8 cellular contexts compared by ENCODE assay signal in genomic region chr2:230713331-230714121, GRCh38. TPM values are rescaled to one million over a fixed set of nuclear protein-coding genes. Genes with fewer than 3 reads are reported as not detected.
DNase-seq lines count a peak whose midpoint lies in the region; ATAC-seq and TF ChIP-seq lines count a peak whose summit lies in the region.

No MANE protein-coding gene starts in this region.

- peaks cover 30% of the 10 kb centered on the region for H3K4me1 Mint-ChIP-seq in activated T-helper 17 cell treated with anti-CD3 and anti-CD28 coated beads, Interleukin-2, amount 50 U/mL, for 72 hours

- TF ChIP-seq CTCF in OCI-LY7 (conservative IDR thresholded peaks at IDR 0.05; ENCODE audit: low read length) (no peak), fibroblast of villous mesenchyme (IDR thresholded peaks at IDR 0.05; ENCODE audit: insufficient read depth, low read depth, low read length) (no peak), neural cell (IDR thresholded peaks at IDR 0.05; ENCODE audit: poor library complexity, severe bottlenecking) (no peak), tibial nerve (IDR thresholded peaks at IDR 0.05) (no peak)

- peaks cover 51% of the 10 kb centered on the region for H3K36me3 Mint-ChIP-seq in activated T-helper 17 cell treated with anti-CD3 and anti-CD28 coated beads, Interleukin-2, amount 50 U/mL, for 72 hours (ENCODE audit: low read depth)

- H3K79me2 ChIP-seq in OCI-LY7 (ENCODE audit: insufficient read depth, low read depth, low read length) (peaks cover 55% of the 10 kb centered on the region), neural cell (replicated peaks; ENCODE audit: insufficient read depth, low read length) (peaks cover 48% of the 10 kb centered on the region)

- WGBS in tibial nerve, 2 donors = 0% methylated on average over 36 to 38 of the region's 62 CpGs

- H2AFZ ChIP-seq in OCI-LY7 (ENCODE audit: low read length) = no peak overlapping the region
- no peak overlapping the region for H2AFZ ChIP-seq in neural cell (ENCODE audit: low read depth, low read length)

- peak overlapping the region; percentile 98 for H3K27ac Mint-ChIP-seq in activated T-helper 17 cell treated with anti-CD3 and anti-CD28 coated beads, Interleukin-2, amount 50 U/mL, for 72 hours

- no peaks in the 10 kb centered on the region for H3K9me3 ChIP-seq in OCI-LY7 (ENCODE audit: low read length)
- H3K9me3 ChIP-seq in neural cell (ENCODE audit: low read length) = no peaks in the 10 kb centered on the region
- H3K9me3 ChIP-seq in tibial nerve = no peaks in the 10 kb centered on the region

- no peaks in the 10 kb centered on the region for H3K27me3 ChIP-seq in neural cell (ENCODE audit: insufficient read depth, low read depth, low read length)
- no peaks in the 10 kb centered on the region for H3K27me3 ChIP-seq in tibial nerve

- no peaks in the 10 kb centered on the region for H3K9me2 ChIP-seq in OCI-LY7 (ENCODE audit: insufficient read depth, low read length)
- no peaks in the 10 kb centered on the region for H3K9me2 ChIP-seq in neural cell (ENCODE audit: insufficient read depth, low read length)

- CTCF ChIA-PET in OCI-LY7 (lab: Charles Lee; ENCODE audit: unreplicated experiment) = interaction anchor here (0.8 to 1.4 kb wide), 3 partner anchors 9 to 84 kb away, joined by 3 to 7 read pairs (median 5); no protein-coding TSS in a partner anchor

- peak overlapping the region; percentile 89 for H3K4me3 ChIP-seq in OCI-LY7 (ENCODE audit: low read depth, low read length, poor library complexity, severe bottlenecking)
- peak overlapping the region; percentile 82 for H3K4me3 ChIP-seq in fibroblast of villous mesenchyme (ENCODE audit: low read depth, low read length)
- H3K4me3 ChIP-seq in neural cell (ENCODE audit: low read length) = peak overlapping the region; percentile 75
- H3K4me3 ChIP-seq in tibial nerve = peak overlapping the region; percentile 44 to 98 (median 91)

- H3K4me1 ChIP-seq in OCI-LY7 (ENCODE audit: insufficient read depth, low read length, poor library complexity, severe bottlenecking) (peaks cover 52% of the 10 kb centered on the region), tibial nerve (peaks cover 0 to 56% (median 25%) of the 10 kb centered on the region in 4 donors)

- H4K20me1 ChIP-seq in OCI-LY7 (ENCODE audit: insufficient read depth, low read length) (peaks cover 27% of the 10 kb centered on the region; the same call in 1 of the 2 replicates), neural cell (ENCODE audit: insufficient read depth) (no peaks in the 10 kb centered on the region)

- peak overlapping the region; percentile 60 for H3K27ac ChIP-seq in OCI-LY7 (ENCODE audit: low read depth, low read length, poor library complexity, severe bottlenecking)
- H3K27ac ChIP-seq in neural cell (ENCODE audit: low read length) = peak overlapping the region; percentile 80
- H3K27ac ChIP-seq in tibial nerve = peak overlapping the region; percentile 66 to 97 (median 94)

- H3K9me3 Mint-ChIP-seq in activated T-helper 17 cell treated with anti-CD3 and anti-CD28 coated beads, Interleukin-2, amount 50 U/mL, for 72 hours = no peaks in the 10 kb centered on the region

- H3K4me2 ChIP-seq in OCI-LY7 (ENCODE audit: low read length) (peak overlapping the region; percentile 82), neural cell (ENCODE audit: low read length) (peak overlapping the region; percentile 94)

- H3K27me3 Mint-ChIP-seq in activated T-helper 17 cell treated with anti-CD3 and anti-CD28 coated beads, Interleukin-2, amount 50 U/mL, for 72 hours = no peaks in the 10 kb centered on the region

- H3K36me3 ChIP-seq in OCI-LY7 (ENCODE audit: insufficient read depth, low read length) (peaks cover 10% of the 10 kb centered on the region), neural cell (ENCODE audit: insufficient read depth, low read length) (peaks cover 6% of the 10 kb centered on the region), tibial nerve (no peaks in the 10 kb centered on the region)

- peak; percentile 9 for ATAC-seq in GM18505 (IDR thresholded peaks at IDR 0.05; ENCODE audit: unreplicated experiment)
- peak; percentile 12 for ATAC-seq in HG02870 (IDR thresholded peaks at IDR 0.05; ENCODE audit: unreplicated experiment)
- ATAC-seq in activated T-helper 17 cell treated with anti-CD3 and anti-CD28 coated beads, Interleukin-2, amount 50 U/mL, for 72 hours (replicated peaks) = peak; percentile 33
- ATAC-seq in GM18858 (IDR thresholded peaks at IDR 0.05; ENCODE audit: unreplicated experiment) = no peak

- DNase-seq in OCI-LY7 (ENCODE audit: low spot score) (peak; percentile 51), fibroblast of villous mesenchyme (ENCODE audit: low read depth) (no peak), tibial nerve (ENCODE audit: low spot score in 2 of 2) (no peak)

- POLR2A ChIA-PET in OCI-LY7 (lab: Charles Lee) = interaction anchor here (0.6 to 2.4 kb wide), 16 partner anchors 9 to 1650 kb away, joined by 3 to 12 read pairs (median 4); partner anchors contain the start of genes FBXO36 and TRIP12

- TF ChIP-seq POLR2A in GM18505 (IDR thresholded peaks at IDR 0.05; ENCODE audit: borderline replicate concordance, extremely low read depth, insufficient read depth, insufficient read length) (peak; percentile 33), tibial nerve (IDR thresholded peaks at IDR 0.05) (no peak)

- TF ChIP-seq RAD21 in neural cell (conservative IDR thresholded peaks at IDR 0.05) = no peak

- no peaks in the 10 kb centered on the region for H3F3A ChIP-seq in neural cell (ENCODE audit: insufficient read depth, low read length, poor library complexity, severe bottlenecking)

- TF ChIP-seq EP300 in neural cell (conservative IDR thresholded peaks at IDR 0.05; ENCODE audit: poor library complexity, severe bottlenecking) (no peak), tibial nerve (IDR thresholded peaks at IDR 0.05) (no peak)

- intact Hi-C loops in OCI-LY7 (cut with micrococcal nuclease; ENCODE audit: unreplicated experiment) = loop anchor here (2.0 to 5.0 kb wide), 4 partner anchors 45 to 511 kb away; no protein-coding TSS in a partner anchor

- peak overlapping the region; percentile 99 for H3K4me3 Mint-ChIP-seq in activated T-helper 17 cell treated with anti-CD3 and anti-CD28 coated beads, Interleukin-2, amount 50 U/mL, for 72 hours

- peak overlapping the region; percentile 84 for H3K9ac ChIP-seq in neural cell (ENCODE audit: low read length)

- BruUV-seq in OCI-LY7 (replicated peaks; lab: Mats Ljungman, UMichigan) = no TSS peak

TF ChIP-seq in neural cell, 6 proteins besides CTCF, POLR2A, EP300 and RAD21:
- no peak for TF ChIP-seq POLR2AphosphoS5 (IDR thresholded peaks at IDR 0.05)
- TF ChIP-seq TAF1 (IDR thresholded peaks at IDR 0.05; ENCODE audit: low read depth) = peak; percentile 33
- TF ChIP-seq EZH2 (IDR thresholded peaks at IDR 0.05; ENCODE audit: borderline replicate concordance, insufficient read depth, low read length, poor library complexity, severe bottlenecking) = no peak
- TF ChIP-seq REST (IDR thresholded peaks at IDR 0.05; ENCODE audit: borderline replicate concordance) = peak; percentile 14

RNA-seq across cellular contexts. Expression of gene CAB39, which starts 0.9 kb away (rescaled TPM):
- total RNA-seq in OCI-LY7 (2014; rRNA removed; shearing (Covaris generic)) = 31.5 and 39.3 TPM in 2 replicates
- total RNA-seq in OCI-LY7 (2022) = 53.4 and 53.8 TPM in 2 replicates
- 100 to 1,000 TPM in 1 of 2 donors, 10 to 100 TPM in 1; 93.3 to 137 TPM for total RNA-seq in activated T-helper 17 cell treated with anti-CD3 and anti-CD28 coated beads, Interleukin-2, amount 50 U/mL, for 72 hours
- 51.2 and 86.4 TPM in 2 replicates for total RNA-seq in fibroblast of villous mesenchyme
- polyA plus RNA-seq in neural cell = 107 and 118 TPM in 2 replicates
- polyA minus RNA-seq in neural cell = 164 and 172 TPM in 2 replicates
- total RNA-seq in tibial nerve = 10 to 100 TPM; 60.0 to 82.2 (median 69.7) TPM
